8 cellular contexts compared by ENCODE assay signal in genomic region chr3:42547401-42547945, GRCh38. TPM values are rescaled to one million over a fixed set of nuclear protein-coding genes. Genes with fewer than 3 reads are reported as not detected.
DNase-seq lines count a peak whose midpoint lies in the region; ATAC-seq lines count a peak whose summit lies in the region.

No MANE protein-coding gene starts in this region.

- H3K27ac Mint-ChIP-seq in activated CD4-positive, alpha-beta memory T cell treated with anti-CD3 and anti-CD28 coated beads, Interleukin-2, amount 10 ng/mL, durations not matched to agents 7 days and 5 days: no peak overlapping the region
- no peak overlapping the region for H3K27ac Mint-ChIP-seq in memory B cell

- DNase-seq in CD1c-positive myeloid dendritic cell (ENCODE audit: extremely low spot score) (peak; percentile 59), NCI-H2227 (lab: John Stamatoyannopoulos, UW; ENCODE audit: unreplicated experiment) (peak; percentile 68), memory B cell (ENCODE audit: low spot score in 2 of 2) (peak; percentile 58 to 65), GF-D8 (lab: John Stamatoyannopoulos, UW) (no peak)
- peak; percentile 66 for DNase-seq in activated CD4-positive, alpha-beta memory T cell treated with anti-CD3 and anti-CD28 coated beads, Interleukin-2, amount 10 ng/mL, durations not matched to agents 7 days and 5 days
- peak; percentile 58 for DNase-seq in effector CD4-positive, alpha-beta T cell
- DNase-seq in stimulated activated CD8-positive, alpha-beta memory T cell treated with anti-CD3 and anti-CD28 coated beads, Interleukin-15, amount 100 ng/mL, for 4 hours (ENCODE audit: low read depth in 2 of 2): peak; percentile 27 to 30

- peaks cover 3% of the 10 kb centered on the region for H3K4me1 Mint-ChIP-seq in activated CD4-positive, alpha-beta memory T cell treated with anti-CD3 and anti-CD28 coated beads, Interleukin-2, amount 10 ng/mL, durations not matched to agents 7 days and 5 days
- H3K4me1 Mint-ChIP-seq in memory B cell: no peaks in the 10 kb centered on the region

- ATAC-seq in GM21381 (IDR thresholded peaks at IDR 0.05; ENCODE audit: unreplicated experiment) (peak; percentile 55), memory B cell (ENCODE audit: low read depth) (peak; percentile 73)

- POLR2A ChIA-PET in activated CD4-positive, alpha-beta memory T cell treated with anti-CD3 and anti-CD28 coated beads, Interleukin-2, amount 10 ng/mL, durations not matched to agents 7 days and 5 days (lab: Charles Lee): interaction anchor here (1.1 to 1.3 kb wide), 2 partner anchors 10 to 33 kb away, joined by 4 to 8 read pairs; no protein-coding TSS in a partner anchor

- H3K36me3 Mint-ChIP-seq in activated CD4-positive, alpha-beta memory T cell treated with anti-CD3 and anti-CD28 coated beads, Interleukin-2, amount 10 ng/mL, durations not matched to agents 7 days and 5 days (ENCODE audit: low read depth): peaks cover 20% of the 10 kb centered on the region
- H3K36me3 Mint-ChIP-seq in memory B cell: peaks cover 2% of the 10 kb centered on the region

- H3K4me3 Mint-ChIP-seq in activated CD4-positive, alpha-beta memory T cell treated with anti-CD3 and anti-CD28 coated beads, Interleukin-2, amount 10 ng/mL, durations not matched to agents 7 days and 5 days: no peak overlapping the region
- no peak overlapping the region for H3K4me3 Mint-ChIP-seq in memory B cell

- CTCF ChIA-PET in activated CD4-positive, alpha-beta memory T cell treated with anti-CD3 and anti-CD28 coated beads, Interleukin-2, amount 10 ng/mL, durations not matched to agents 7 days and 5 days (lab: Charles Lee): interaction anchor here (0.6 to 7.5 kb wide), 12 partner anchors 12 to 301 kb away, joined by 3 to 70 read pairs (median 4); partner anchors contain the start of genes SEC22C and VIPR1

- H3K27me3 Mint-ChIP-seq in activated CD4-positive, alpha-beta memory T cell treated with anti-CD3 and anti-CD28 coated beads, Interleukin-2, amount 10 ng/mL, durations not matched to agents 7 days and 5 days: no peaks in the 10 kb centered on the region
- no peaks in the 10 kb centered on the region for H3K27me3 Mint-ChIP-seq in memory B cell

- no peaks in the 10 kb centered on the region for H3K9me3 Mint-ChIP-seq in activated CD4-positive, alpha-beta memory T cell treated with anti-CD3 and anti-CD28 coated beads, Interleukin-2, amount 10 ng/mL, durations not matched to agents 7 days and 5 days
- H3K9me3 Mint-ChIP-seq in memory B cell: no peaks in the 10 kb centered on the region

RNA-seq across cellular contexts. Expression of gene SEC22C, which starts 34.3 kb away (rescaled TPM):
- total RNA-seq in activated CD4-positive, alpha-beta memory T cell treated with anti-CD3 and anti-CD28 coated beads, Interleukin-2, amount 10 ng/mL, durations not matched to agents 7 days and 5 days: 10 to 100 TPM; 58.8 to 62.0 TPM

RNA-seq across cellular contexts. Expression of gene SS18L2, which starts 43.2 kb away (rescaled TPM):
- total RNA-seq in activated CD4-positive, alpha-beta memory T cell treated with anti-CD3 and anti-CD28 coated beads, Interleukin-2, amount 10 ng/mL, durations not matched to agents 7 days and 5 days: 10 to 100 TPM; 64.4 to 65.1 TPM

RNA-seq across cellular contexts. Expression of gene VIPR1, which starts 45.0 kb away (rescaled TPM):
- 1 to 10 TPM; 7.5 to 9.6 TPM for total RNA-seq in activated CD4-positive, alpha-beta memory T cell treated with anti-CD3 and anti-CD28 coated beads, Interleukin-2, amount 10 ng/mL, durations not matched to agents 7 days and 5 days

RNA-seq across cellular contexts. Expression of gene NKTR, which starts 53.0 kb away (rescaled TPM):
- total RNA-seq in activated CD4-positive, alpha-beta memory T cell treated with anti-CD3 and anti-CD28 coated beads, Interleukin-2, amount 10 ng/mL, durations not matched to agents 7 days and 5 days: 10 to 100 TPM; 97.8 to 98.9 TPM
